ENCODE assay signal across 8 cellular contexts in the genomic region with DNA sequence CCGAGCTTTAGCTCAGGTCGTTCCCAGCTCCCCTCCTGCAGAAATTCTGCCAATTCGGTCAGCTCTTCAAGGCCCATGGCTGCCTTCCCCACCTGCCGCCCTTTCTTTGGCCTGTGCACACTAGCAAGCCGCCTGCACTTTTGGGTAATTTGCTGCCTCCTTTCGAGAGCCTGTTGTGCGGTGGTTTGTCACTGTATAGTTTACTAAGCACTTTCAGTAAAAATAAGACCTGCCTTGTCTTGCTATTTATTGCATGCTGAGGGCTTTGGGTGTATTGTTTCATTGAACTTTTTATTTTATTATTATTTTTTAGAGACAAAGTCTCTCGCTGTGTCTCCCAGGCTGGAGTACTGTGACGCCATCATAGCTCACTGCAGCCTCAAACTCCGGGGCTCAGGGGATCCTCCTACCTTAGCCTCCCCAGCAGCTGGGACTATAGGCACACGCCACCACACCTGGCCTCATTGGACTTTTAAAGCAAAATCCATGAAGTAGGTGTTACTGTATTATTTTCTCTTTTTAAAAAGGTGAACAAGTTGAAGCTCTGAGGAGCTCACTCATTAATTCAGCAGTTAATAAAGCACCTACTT. TPM values are rescaled to one million over a fixed set of nuclear protein-coding genes. Genes with fewer than 3 reads are reported as not detected.
A peak's percentile ranks its signal among the peaks of the same experiment; 100 is the strongest.
DNase-seq lines count a peak whose midpoint lies in the region; ATAC-seq and TF ChIP-seq lines count a peak whose summit lies in the region.

No MANE protein-coding gene starts in this region.

- no peaks in the 10 kb centered on the region for H3K27me3 ChIP-seq in BE2C

- no peaks in the 10 kb centered on the region for H3K27me3 Mint-ChIP-seq in osteocyte (ENCODE audit: unreplicated experiment)

- no peaks in the 10 kb centered on the region for H3K36me3 Mint-ChIP-seq in osteocyte (ENCODE audit: unreplicated experiment)

- H3K4me3 Mint-ChIP-seq in osteocyte (ENCODE audit: unreplicated experiment) = peak overlapping the region; percentile 79

- H3K27ac ChIP-seq in coronary artery = peak overlapping the region; percentile 89 to 96

- H3K9me3 Mint-ChIP-seq in osteocyte (ENCODE audit: unreplicated experiment) = no peaks in the 10 kb centered on the region

- H3K4me3 ChIP-seq in BE2C (ENCODE audit: low read depth, low read length) (peak overlapping the region; percentile 56; the same call in 1 of the 2 replicates), coronary artery (peak overlapping the region; percentile 74)

- peaks cover 44% of the 10 kb centered on the region for H3K4me1 Mint-ChIP-seq in osteocyte (ENCODE audit: unreplicated experiment)

- no peaks in the 10 kb centered on the region for H3K4me1 ChIP-seq in BE2C

- H3K27ac Mint-ChIP-seq in osteocyte (ENCODE audit: unreplicated experiment) = peak overlapping the region; percentile 96

- no peaks in the 10 kb centered on the region for H3K9me3 ChIP-seq in BE2C

- DNase-seq in BE2C (no peak), NCI-H1105 (lab: John Stamatoyannopoulos, UW) (peak; percentile 42), coronary artery (ENCODE audit: low spot score) (peak; percentile 49), osteocyte (ENCODE audit: extremely low spot score, unreplicated experiment) (no peak), SKM-1 (lab: John Stamatoyannopoulos, UW; ENCODE audit: unreplicated experiment) (no peak), cerebellum (ENCODE audit: low spot score) (no peak)

- no peaks in the 10 kb centered on the region for H3K36me3 ChIP-seq in BE2C

- no peak for TF ChIP-seq CTCF in BE2C (IDR thresholded peaks at IDR 0.05; ENCODE audit: low read depth, low read length)
- TF ChIP-seq CTCF in coronary artery (IDR thresholded peaks at IDR 0.05) = no peak
- TF ChIP-seq CTCF in osteocyte (IDR thresholded peaks at IDR 0.05) = no peak

- ATAC-seq in HG02642 (IDR thresholded peaks at IDR 0.05; ENCODE audit: poor library complexity, unreplicated experiment) (no peak), HG02678 (IDR thresholded peaks at IDR 0.05; ENCODE audit: unreplicated experiment) (no peak)

RNA-seq across cellular contexts. Expression of a gene that starts 1.1 kb away (rescaled TPM):
- polyA plus RNA-seq in BE2C (2012; ENCODE audit: insufficient read depth, insufficient read length, low read depth) = 9.3 TPM
- total RNA-seq in osteocyte (27.1 and 30.0 TPM in 2 replicates), cerebellum (17.9 TPM)

RNA-seq across cellular contexts. Expression of a gene that starts 39.0 kb away (rescaled TPM):
- polyA plus RNA-seq in BE2C (2012; ENCODE audit: insufficient read depth, insufficient read length, low read depth) = 2.3 TPM
- 4.2 and 4.5 TPM in 2 replicates for total RNA-seq in osteocyte
- 2.8 TPM for total RNA-seq in cerebellum

Comparison
In these comparisons a context has a peak if more than half of its experiments do, and no peak if none do; other contexts are left out.
1. DNase-seq: peak in NCI-H1105 (single experiment) and coronary artery (single experiment); none in BE2C (single experiment), osteocyte (single experiment), SKM-1 (single experiment) and cerebellum (single experiment).